20 cellular contexts compared by ENCODE assay signal in the genomic region with DNA sequence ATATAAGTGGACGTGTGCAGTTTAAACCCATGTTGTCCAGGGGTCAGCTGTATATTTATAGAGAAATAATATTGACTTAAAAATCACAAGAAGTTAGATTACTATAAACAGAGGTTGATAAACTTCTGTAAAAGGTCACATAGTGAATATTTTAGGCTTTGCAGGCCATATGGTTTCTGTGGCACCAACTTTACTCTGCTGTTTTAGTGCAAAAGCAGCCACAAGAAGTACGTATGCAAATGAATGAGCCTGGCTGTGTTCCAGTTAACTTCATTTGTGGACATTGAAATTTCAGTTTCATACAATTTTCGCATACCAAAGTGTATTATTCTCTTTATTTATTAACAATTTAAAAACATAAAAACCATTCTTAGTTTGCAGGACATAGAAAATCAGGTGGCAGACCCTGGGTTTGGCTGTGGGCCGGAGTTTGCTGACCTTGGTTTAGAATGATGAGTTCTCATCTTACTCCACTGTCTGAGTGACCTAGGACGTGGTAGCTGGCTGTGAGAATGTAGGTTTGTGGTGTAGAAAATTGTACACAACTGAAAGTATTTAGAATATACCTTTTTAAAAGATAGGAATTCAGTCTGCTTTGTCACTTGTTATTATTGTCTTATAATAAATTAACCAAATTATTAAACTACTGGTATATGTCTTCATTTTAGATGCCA.
"Had no signal": no experiment of that assay in that cellular context is flagged by ENCODE, and none has a peak within 500 bp of the region (broad histone marks: within the 10 kb centered on the region; RNA-seq: fewer than 3 reads in every experiment).

No MANE protein-coding gene starts in this region.

- DNase-seq: activated CD4-positive, alpha-beta memory T cell treated with anti-CD3 and anti-CD28 coated beads for 36 hours; activated CD4-positive, alpha-beta T cell treated with anti-CD3 and anti-CD28 coated beads for 36 hours; activated CD8-positive, alpha-beta memory T cell treated with anti-CD3 and anti-CD28 coated beads, Interleukin-2, amount 10 ng/mL, durations not matched to agents 7 days and 5 days; activated naive CD4-positive, alpha-beta T cell treated with anti-CD3 and anti-CD28 coated beads for 36 hours; activated naive CD8-positive, alpha-beta T cell treated with anti-CD3 and anti-CD28 coated beads, Interleukin-2, amount 50 U/mL, for 24 hours; activated T-cell treated with anti-CD3 and anti-CD28 coated beads, Interleukin-2, amount 50 U/mL, for 1 hour; cerebellar nuclear complex; effector memory CD8-positive, alpha-beta T cell; foreskin keratinocyte; left ventricle myocardium superior; natural killer cell; retina; stimulated activated CD4-positive, alpha-beta T cell treated with anti-CD3 and anti-CD28 coated beads, Interleukin-15, amount 100 ng/mL, for 24 hours; stimulated activated CD4-positive, alpha-beta T cell treated with anti-CD3 and anti-CD28 coated beads, Interleukin-4, amount 100 ng/mL, for 24 hours; stimulated activated naive CD4-positive, alpha-beta T cell treated with Interleukin-2 at 50 U/mL for 16 hours had no signal

- H3K27ac ChIP-seq: ascending aorta, breast epithelium, foreskin keratinocyte, neutrophil, parathyroid adenoma, suprapubic skin had no signal

- H3K27me3 ChIP-seq: ascending aorta, breast epithelium, foreskin keratinocyte, neutrophil, suprapubic skin had no signal

- H2AFZ ChIP-seq: parathyroid adenoma had no signal

- H3K36me3 ChIP-seq: breast epithelium had no signal

- H3K4me3 ChIP-seq: ascending aorta, breast epithelium, suprapubic skin had no signal

- H3K79me2 ChIP-seq: parathyroid adenoma had no signal

- H3K4me1 ChIP-seq: ascending aorta, breast epithelium, foreskin keratinocyte, parathyroid adenoma had no signal

- H3K9ac ChIP-seq: parathyroid adenoma had no signal

- H3K9me3 ChIP-seq: ascending aorta, breast epithelium, neutrophil, suprapubic skin had no signal

- ATAC-seq: activated CD4-positive, alpha-beta T cell treated with anti-CD3 and anti-CD28 coated beads for 36 hours; activated CD8-positive, alpha-beta memory T cell treated with anti-CD3 and anti-CD28 coated beads, Interleukin-2, amount 10 ng/mL, durations not matched to agents 7 days and 5 days; activated naive CD8-positive, alpha-beta T cell treated with anti-CD3 and anti-CD28 coated beads, Interleukin-2, amount 50 U/mL, for 24 hours; effector memory CD8-positive, alpha-beta T cell; foreskin keratinocyte; left ventricle myocardium superior; natural killer cell had no signal
